Comparison of ENCODE assay signal across 22 cellular contexts in genomic region chr2:46245869-46246268, GRCh38. TPM values are rescaled to one million over a fixed set of nuclear protein-coding genes. Genes with fewer than 3 reads are reported as not detected.
"Had no signal": no experiment of that assay in that cellular context is flagged by ENCODE, and none has a peak within 500 bp of the region (broad histone marks: within the 10 kb centered on the region; RNA-seq: fewer than 3 reads in every experiment).

No MANE protein-coding gene starts in this region.

- H3K36me3 Mint-ChIP-seq: IgD-negative memory B cell had no signal

- H3K27ac Mint-ChIP-seq: IgD-negative memory B cell had no signal

- H3K4me3 Mint-ChIP-seq: IgD-negative memory B cell had no signal

- FAIRE-seq: HTR-8/SVneo had no signal

- H3K27me3 Mint-ChIP-seq: IgD-negative memory B cell had no signal

- H3K4me1 Mint-ChIP-seq: IgD-negative memory B cell had no signal

- DNase-seq: KBM-7, NCI-H1092, NCI-H1105 treated with DMSO at 0.1 percent for 48 hours, NCI-H1417 treated with DMSO at 0.1 percent for 48 hours, NCI-H146, NCI-H1694 treated with DMSO at 0.1 percent for 48 hours, NCI-H1930, NCI-H2081, NCI-H2107, NCI-H226, NCI-H446, NCI-H510A, NCI-H524 treated with DMSO at 0.1 percent for 48 hours, NCI-H69, NCI-H774, SHP77, T-helper 2 cell had no signal

- H3K27ac ChIP-seq: HL-60, RWPE1 had no signal

- ATAC-seq: Panc1 had no signal

RNA-seq across cellular contexts. Expression of gene EPAS1, which starts 51.3 kb away (rescaled TPM):
- polyA plus RNA-seq: IgD-negative memory B cell had no signal
